ENCODE assay signal across 21 cellular contexts in the genomic region with DNA sequence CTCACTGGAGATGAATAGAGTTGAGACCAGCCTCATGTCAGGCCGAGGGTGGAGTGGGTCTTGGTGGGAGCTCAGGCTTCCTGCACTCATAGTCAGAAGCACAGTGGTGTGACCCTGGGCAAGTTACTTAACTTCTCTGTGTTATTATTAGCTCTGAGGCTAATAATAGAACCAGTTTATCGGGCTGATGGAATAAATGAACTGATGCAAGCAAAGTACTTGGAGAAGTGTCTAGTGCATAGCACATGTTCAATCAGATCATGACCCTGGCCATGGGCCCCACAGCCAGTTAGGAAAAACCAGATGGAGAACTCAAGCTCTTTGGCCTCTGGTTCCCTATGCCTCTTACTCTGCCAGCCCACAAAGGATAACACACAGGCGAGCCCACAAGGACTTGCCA. TPM values are rescaled to one million over a fixed set of nuclear protein-coding genes. Genes with fewer than 3 reads are reported as not detected.
"Had no signal": no experiment of that assay in that cellular context is flagged by ENCODE, and none has a peak within 500 bp of the region (broad histone marks: within the 10 kb centered on the region; RNA-seq: fewer than 3 reads in every experiment).

No MANE protein-coding gene starts in this region.

- H3K9me3 Mint-ChIP-seq: activated naive CD4-positive, alpha-beta T cell treated with anti-CD3 and anti-CD28 coated beads, Interleukin-2, amount 50 U/mL, for 72 hours; dendritic cell treated with granulocyte-macrophage colony-stimulating factor and Interleukin-4, amounts not matched to agents 40 ng/mL and 50 ng/mL, for 4 days; effector memory CD8-positive, alpha-beta T cell; naive thymus-derived CD4-positive, alpha-beta T cell; T-helper 1 cell treated with Interleukin-12 subunit alpha and Interleukin-12 subunit beta and Interleukin-4 antibody, amounts not matched to agents 30 μg/mL and 1 μg/mL, for 36 hours had no signal

- H3K27me3 ChIP-seq: foreskin keratinocyte, neutrophil, spleen, vagina had no signal

- H3K27ac ChIP-seq: foreskin keratinocyte, neutrophil, vagina had no signal

- H3K9me3 ChIP-seq: neutrophil, SK-N-SH, spleen, vagina had no signal

- H3K4me1 ChIP-seq: foreskin keratinocyte had no signal

- H3K27ac Mint-ChIP-seq: activated naive CD4-positive, alpha-beta T cell treated with anti-CD3 and anti-CD28 coated beads, Interleukin-2, amount 50 U/mL, for 72 hours; brain; dendritic cell treated with granulocyte-macrophage colony-stimulating factor and Interleukin-4, amounts not matched to agents 40 ng/mL and 50 ng/mL, for 4 days; effector memory CD8-positive, alpha-beta T cell; naive thymus-derived CD4-positive, alpha-beta T cell; T-helper 1 cell treated with Interleukin-12 subunit alpha and Interleukin-12 subunit beta and Interleukin-4 antibody, amounts not matched to agents 30 μg/mL and 1 μg/mL, for 36 hours had no signal

- H3K36me3 ChIP-seq: neutrophil, spleen, vagina had no signal

- DNase-seq: activated CD4-positive, alpha-beta T cell treated with anti-CD3 and anti-CD28 coated beads, Interleukin-2, amount 50 U/mL, for 4 hours; activated CD4-positive, CD25-positive, alpha-beta regulatory T cell; activated T-cell treated with anti-CD3 and anti-CD28 coated beads, Interleukin-2, amount 50 U/mL, for 1 hour; amniotic stem cell; effector memory CD8-positive, alpha-beta T cell; foreskin keratinocyte; islet precursor cell; naive thymus-derived CD4-positive, alpha-beta T cell; retina; SK-N-SH; spleen; stimulated activated CD4-positive, alpha-beta T cell treated with anti-CD3 and anti-CD28 coated beads, Interleukin-1b, Interleukin-23, amount 100 ng/mL, for 48 hours; stimulated activated naive CD4-positive, alpha-beta T cell treated with Interleukin-2 at 50 U/mL for 16 hours had no signal

- H3K4me3 Mint-ChIP-seq: brain; dendritic cell treated with granulocyte-macrophage colony-stimulating factor and Interleukin-4, amounts not matched to agents 40 ng/mL and 50 ng/mL, for 4 days; effector memory CD8-positive, alpha-beta T cell; naive thymus-derived CD4-positive, alpha-beta T cell; T-helper 1 cell treated with Interleukin-12 subunit alpha and Interleukin-12 subunit beta and Interleukin-4 antibody, amounts not matched to agents 30 μg/mL and 1 μg/mL, for 36 hours had no signal

- ATAC-seq: activated naive CD4-positive, alpha-beta T cell treated with anti-CD3 and anti-CD28 coated beads, Interleukin-2, amount 50 U/mL, for 72 hours; effector memory CD8-positive, alpha-beta T cell; foreskin keratinocyte; naive thymus-derived CD4-positive, alpha-beta T cell had no signal

- H3K4me3 ChIP-seq: lung, spleen, vagina had no signal

- H3K36me3 Mint-ChIP-seq: activated naive CD4-positive, alpha-beta T cell treated with anti-CD3 and anti-CD28 coated beads, Interleukin-2, amount 50 U/mL, for 72 hours; brain; naive thymus-derived CD4-positive, alpha-beta T cell had no signal

RNA-seq across cellular contexts. Expression of a gene that starts 45.3 kb away (rescaled TPM):
- total RNA-seq: mononuclear cell; naive thymus-derived CD4-positive, alpha-beta T cell had no signal
